In genomic region chr10:131091682-131092081, GRCh38 we compare ENCODE assay signal across 13 cellular contexts.
DNase-seq lines count a peak whose midpoint lies in the region; FAIRE-seq and TF ChIP-seq lines count a peak whose summit lies in the region.
"Had no signal": no experiment of that assay in that cellular context is flagged by ENCODE, and none has a peak within 500 bp of the region (broad histone marks: within the 10 kb centered on the region; RNA-seq: fewer than 3 reads in every experiment).

No MANE protein-coding gene starts in this region.

- no peak overlapping the region for H4K91ac ChIP-seq in neuronal stem cell (ENCODE audit: low read depth, low read length, poor library complexity)

- DNase-seq in bronchial epithelial cell (ENCODE audit: low read depth) (no peak), neuronal stem cell (ENCODE audit: low spot score) (no peak), GM10266 (ENCODE audit: extremely low spot score) (no peak), DMS 273 (lab: John Stamatoyannopoulos, UW; ENCODE audit: unreplicated experiment) (no peak)
- DNase-seq in NK-92 treated with Interleukin-12 subunit alpha and Interleukin-12 subunit beta, amount 100 ng/mL, for 24 hours (lab: John Stamatoyannopoulos, UW) = no peak
- DNase-seq: Caco-2; CD4-positive, alpha-beta T cell; GDM1 had no signal

- peak; percentile 43 for FAIRE-seq in bronchial epithelial cell (lab: Jason Lieb, UNC)
- FAIRE-seq: D721Med had no signal

- H2BK120ac ChIP-seq in neuronal stem cell (ENCODE audit: low read depth, low read length) = no peak overlapping the region

- peak overlapping the region in 8 of 11 experiments; percentile 59 to 86 (median 72); a peak in 15 of 22 replicates for H3K4me2 ChIP-seq in BLaER1 treated with 17β-estradiol and CSF1 and Interleukin-3, amounts not matched to agents 10 nM and 100 nM
- no peak overlapping the region for H3K4me2 ChIP-seq in neuronal stem cell (ENCODE audit: insufficient read depth, low read length, poor library complexity, severe bottlenecking)
- H3K4me2 ChIP-seq: GM23338 had no signal

- peak overlapping the region; percentile 20 for H2BK15ac ChIP-seq in neuronal stem cell (ENCODE audit: low read length)

- H3K27me3 ChIP-seq in BLaER1 treated with 17β-estradiol and CSF1 and Interleukin-3, amounts not matched to agents 10 nM and 100 nM = no peaks in the 10 kb centered on the region
- H3K27me3 ChIP-seq in bronchial epithelial cell (ENCODE audit: control insufficient read depth, insufficient read depth, low read length) (no peaks in the 10 kb centered on the region), neuronal stem cell (ENCODE audit: control insufficient read depth in 3 of 3, insufficient read depth in 3 of 3, low read depth in 1 of 3, low read length in 3 of 3) (no peaks in the 10 kb centered on the region)

- no peaks in the 10 kb centered on the region for H3K36me3 ChIP-seq in BLaER1 treated with 17β-estradiol and CSF1 and Interleukin-3, amounts not matched to agents 10 nM and 100 nM
- H3K36me3 ChIP-seq in bronchial epithelial cell (ENCODE audit: control insufficient read depth, insufficient read depth, low read length) = no peaks in the 10 kb centered on the region
- no peaks in the 10 kb centered on the region for H3K36me3 ChIP-seq in neuronal stem cell (replicated peaks in 1 of 2; ENCODE audit: control insufficient read depth in 2 of 2, insufficient read depth in 2 of 2, low read length in 2 of 2)
- H3K36me3 ChIP-seq: HAP-1 had no signal

- H2BK5ac ChIP-seq in neuronal stem cell (ENCODE audit: low read length) = no peak overlapping the region

- no peaks in the 10 kb centered on the region for H3K79me1 ChIP-seq in neuronal stem cell (ENCODE audit: low read depth, low read length)

- no peak overlapping the region for H4K8ac ChIP-seq in neuronal stem cell (ENCODE audit: low read depth, low read length)

- TF ChIP-seq CTCF in bronchial epithelial cell (IDR thresholded peaks at IDR 0.05; ENCODE audit: insufficient read depth, low read length, severe bottlenecking) (no peak), GM10266 (IDR thresholded peaks at IDR 0.05; ENCODE audit: control insufficient read depth, insufficient read depth, low read depth, missing control alignments) (no peak)

- H3K4me3 ChIP-seq in BLaER1 treated with 17β-estradiol and CSF1 and Interleukin-3, amounts not matched to agents 10 nM and 100 nM = no peak overlapping the region
- H3K4me3 ChIP-seq in bronchial epithelial cell (ENCODE audit: low read depth, low read length) = no peak overlapping the region
- H3K4me3 ChIP-seq in neuronal stem cell (ENCODE audit: low read length in 2 of 2) = no peak overlapping the region
- H3K4me3 ChIP-seq: GM23338, HAP-1 had no signal

- H3K18ac ChIP-seq in neuronal stem cell (ENCODE audit: low read length) = no peak overlapping the region

- H3K23ac ChIP-seq in neuronal stem cell (ENCODE audit: low read depth, low read length, poor library complexity) = no peak overlapping the region

- H3K27ac ChIP-seq in BLaER1 treated with 17β-estradiol and CSF1 and Interleukin-3, amounts not matched to agents 10 nM and 100 nM = no peak overlapping the region
- no peak overlapping the region for H3K27ac ChIP-seq in neuronal stem cell (replicated peaks; ENCODE audit: low read length)
- H3K27ac ChIP-seq: C4-2B had no signal

- H2BK12ac ChIP-seq in neuronal stem cell (ENCODE audit: low read length) = no peak overlapping the region

- H2AFZ ChIP-seq in neuronal stem cell (ENCODE audit: low read length) = no peak overlapping the region
- H2AFZ ChIP-seq: GM23338 had no signal

- no CpG with 5 or more reads among the region's 11 CpGs for WGBS in neuronal stem cell (ENCODE audit: extremely low coverage in 2 of 2, insufficient read length in 2 of 2, insufficient replicate concordance in 1 of 2), 2 donors

- H4K20me1 ChIP-seq in BLaER1 treated with 17β-estradiol and CSF1 and Interleukin-3, amounts not matched to agents 10 nM and 100 nM = no peaks in the 10 kb centered on the region; a peak in 1 of 22 replicates

- no peaks in the 10 kb centered on the region for H3K9me3 ChIP-seq in BLaER1 treated with 17β-estradiol and CSF1 and Interleukin-3, amounts not matched to agents 10 nM and 100 nM (replicated peaks in 1 of 11)
- no peaks in the 10 kb centered on the region for H3K9me3 ChIP-seq in neuronal stem cell (replicated peaks in 1 of 2; ENCODE audit: control insufficient read depth in 2 of 2, insufficient read depth in 1 of 2, low read depth in 1 of 2, low read length in 2 of 2)
- H3K9me3 ChIP-seq: Caco-2, HAP-1 had no signal

- no peak overlapping the region for H3K4ac ChIP-seq in neuronal stem cell (ENCODE audit: low read length)

- H2AK5ac ChIP-seq in neuronal stem cell (ENCODE audit: low read depth, low read length) = no peak overlapping the region

- H3K4me1 ChIP-seq in BLaER1 treated with 17β-estradiol and CSF1 and Interleukin-3, amounts not matched to agents 10 nM and 100 nM = peaks cover 21 to 63% (median 55%) of the 10 kb centered on the region in 10 experiments
- H3K4me1 ChIP-seq in neuronal stem cell (ENCODE audit: control insufficient read depth in 2 of 2, insufficient read depth in 1 of 2, low read depth in 1 of 2, low read length in 2 of 2) = peaks cover 0 to 3% of the 10 kb centered on the region in 2 donors
- H3K4me1 ChIP-seq: Caco-2, HAP-1 had no signal

- H3K9ac ChIP-seq in BLaER1 treated with 17β-estradiol and CSF1 and Interleukin-3, amounts not matched to agents 10 nM and 100 nM = no peak overlapping the region
- H3K9ac ChIP-seq in neuronal stem cell (ENCODE audit: low read depth, low read length, poor library complexity) = no peak overlapping the region

- no peak overlapping the region for H3K14ac ChIP-seq in neuronal stem cell (ENCODE audit: low read length)
